25 cellular contexts compared by ENCODE assay signal in genomic region chr12:42706331-42706730, GRCh38.
DNase-seq lines count a peak whose midpoint lies in the region; ATAC-seq, FAIRE-seq and TF ChIP-seq lines count a peak whose summit lies in the region.
"Had no signal": no experiment of that assay in that cellular context is flagged by ENCODE, and none has a peak within 500 bp of the region (broad histone marks: within the 10 kb centered on the region; RNA-seq: fewer than 3 reads in every experiment).

No MANE protein-coding gene starts in this region.

- H3K4me1 Mint-ChIP-seq in HFFc6 (ENCODE audit: low read depth): no peaks in the 10 kb centered on the region
- H3K4me1 Mint-ChIP-seq: activated CD4-positive, alpha-beta T cell treated with anti-CD3 and anti-CD28 coated beads, Interleukin-2, amount 10 ng/mL, durations not matched to agents 24 days and 14 days; activated CD8-positive, alpha-beta memory T cell treated with anti-CD3 and anti-CD28 coated beads, Interleukin-2, amount 10 ng/mL, durations not matched to agents 7 days and 5 days; activated naive CD8-positive, alpha-beta T cell treated with anti-CD3 and anti-CD28 coated beads for 36 hours; activated T-helper 17 cell treated with anti-CD3 and anti-CD28 coated beads, Interleukin-2, amount 50 U/mL, for 72 hours; stimulated activated naive B cell treated with anti-CD40 and anti-IgM and Interleukin-4, amounts not matched to agents 10 μg/mL and 1 μg/mL and 100 μg/mL, for 72 hours had no signal

- peak overlapping the region; percentile 45 for H3K27ac ChIP-seq in RWPE2 (ENCODE audit: poor library complexity, severe bottlenecking)
- peak overlapping the region; percentile 26 for H3K27ac ChIP-seq in skeletal muscle tissue (ENCODE audit: low read depth, low read length)
- H3K27ac ChIP-seq in SK-N-SH (ENCODE audit: low read depth in 2 of 2, low read length in 1 of 2): no peak overlapping the region
- H3K27ac ChIP-seq: brain microvascular endothelial cell had no signal

- peaks cover 8% of the 10 kb centered on the region; the same call in 1 of the 2 replicates for H3K9me3 Mint-ChIP-seq in HFFc6
- H3K9me3 Mint-ChIP-seq: activated CD4-positive, alpha-beta T cell treated with anti-CD3 and anti-CD28 coated beads, Interleukin-2, amount 10 ng/mL, durations not matched to agents 24 days and 14 days; activated naive CD8-positive, alpha-beta T cell treated with anti-CD3 and anti-CD28 coated beads for 36 hours; CD8-positive, alpha-beta T cell had no signal

- TF ChIP-seq RAD21 in SK-N-SH (IDR thresholded peaks at IDR 0.05; ENCODE audit: low read length): no peak

- H3K27me3 Mint-ChIP-seq in HFFc6 (ENCODE audit: insufficient read depth): peaks cover 2% of the 10 kb centered on the region; the same call in 1 of the 2 replicates
- H3K27me3 Mint-ChIP-seq: activated CD4-positive, alpha-beta T cell treated with anti-CD3 and anti-CD28 coated beads, Interleukin-2, amount 10 ng/mL, durations not matched to agents 24 days and 14 days; activated naive CD8-positive, alpha-beta T cell treated with anti-CD3 and anti-CD28 coated beads for 36 hours; activated T-helper 17 cell treated with anti-CD3 and anti-CD28 coated beads, Interleukin-2, amount 50 U/mL, for 72 hours; stimulated activated naive B cell treated with anti-CD40 and anti-IgM and Interleukin-4, amounts not matched to agents 10 μg/mL and 1 μg/mL and 100 μg/mL, for 72 hours; type B pancreatic cell had no signal

- H3K9me2 ChIP-seq in SK-N-SH: no peaks in the 10 kb centered on the region

- no peak overlapping the region for H3K4me2 ChIP-seq in SK-N-SH

- H3K4me1 ChIP-seq in RWPE2 (ENCODE audit: insufficient read depth, poor library complexity, severe bottlenecking): peaks cover 18% of the 10 kb centered on the region
- H3K4me1 ChIP-seq in skeletal muscle tissue (ENCODE audit: control insufficient read depth in 3 of 3, insufficient read depth in 3 of 3, low read length in 3 of 3): peaks cover 8 to 16% (median 13%) of the 10 kb centered on the region in 3 donors
- peaks cover 0 to 5% of the 10 kb centered on the region in 2 experiments; a peak in 2 of 4 replicates for H3K4me1 ChIP-seq in SK-N-SH (ENCODE audit: control insufficient read depth in 1 of 2, insufficient read depth in 2 of 2, low read depth in 1 of 2, low read length in 1 of 2)
- H3K4me1 ChIP-seq: HAP-1 had no signal

- H3K27me3 ChIP-seq in RWPE2 (ENCODE audit: insufficient read depth, poor library complexity, severe bottlenecking) (no peaks in the 10 kb centered on the region), skeletal muscle tissue (ENCODE audit: control insufficient read depth in 3 of 3, insufficient read depth in 3 of 3, low read length in 3 of 3) (no peaks in the 10 kb centered on the region), SK-N-SH (ENCODE audit: insufficient read depth) (no peaks in the 10 kb centered on the region)
- H3K27me3 ChIP-seq: brain microvascular endothelial cell had no signal

- ATAC-seq in RWPE2 (ENCODE audit: low read depth): no peak
- ATAC-seq: activated CD8-positive, alpha-beta memory T cell treated with anti-CD3 and anti-CD28 coated beads, Interleukin-2, amount 10 ng/mL, durations not matched to agents 7 days and 5 days; activated T-helper 17 cell treated with anti-CD3 and anti-CD28 coated beads, Interleukin-2, amount 50 U/mL, for 72 hours; CD8-positive, alpha-beta T cell; stimulated activated naive B cell treated with anti-CD40 and anti-IgM and Interleukin-4, amounts not matched to agents 10 μg/mL and 1 μg/mL and 100 μg/mL, for 72 hours had no signal

- no peak overlapping the region for H3K4me3 Mint-ChIP-seq in HFFc6
- H3K4me3 Mint-ChIP-seq: activated CD4-positive, alpha-beta T cell treated with anti-CD3 and anti-CD28 coated beads, Interleukin-2, amount 10 ng/mL, durations not matched to agents 24 days and 14 days; activated CD8-positive, alpha-beta memory T cell treated with anti-CD3 and anti-CD28 coated beads, Interleukin-2, amount 10 ng/mL, durations not matched to agents 7 days and 5 days; activated naive CD8-positive, alpha-beta T cell treated with anti-CD3 and anti-CD28 coated beads for 36 hours; activated T-helper 17 cell treated with anti-CD3 and anti-CD28 coated beads, Interleukin-2, amount 50 U/mL, for 72 hours; CD8-positive, alpha-beta T cell; stimulated activated naive B cell treated with anti-CD40 and anti-IgM and Interleukin-4, amounts not matched to agents 10 μg/mL and 1 μg/mL and 100 μg/mL, for 72 hours; type B pancreatic cell had no signal

- no peaks in the 10 kb centered on the region for H4K20me1 ChIP-seq in SK-N-SH (ENCODE audit: insufficient read depth)

- H3F3A ChIP-seq in SK-N-SH (replicated peaks; ENCODE audit: insufficient read depth): no peaks in the 10 kb centered on the region

- H2AFZ ChIP-seq in SK-N-SH (ENCODE audit: low read depth): no peak overlapping the region

- TF ChIP-seq EP300 in SK-N-SH (IDR thresholded peaks at IDR 0.05; ENCODE audit: borderline replicate concordance in 1 of 2, low read depth in 1 of 2, low read length in 1 of 2): no peak

- H3K36me3 Mint-ChIP-seq in HFFc6 (ENCODE audit: low read depth): no peaks in the 10 kb centered on the region
- H3K36me3 Mint-ChIP-seq: activated CD8-positive, alpha-beta memory T cell treated with anti-CD3 and anti-CD28 coated beads, Interleukin-2, amount 10 ng/mL, durations not matched to agents 7 days and 5 days; activated naive CD8-positive, alpha-beta T cell treated with anti-CD3 and anti-CD28 coated beads for 36 hours; CD8-positive, alpha-beta T cell; stimulated activated naive B cell treated with anti-CD40 and anti-IgM and Interleukin-4, amounts not matched to agents 10 μg/mL and 1 μg/mL and 100 μg/mL, for 72 hours; type B pancreatic cell had no signal

- peak; percentile 35 for FAIRE-seq in endometrium (lab: Jason Lieb, UNC)
- FAIRE-seq: islet of Langerhans had no signal

- POLR2A ChIA-PET in SK-N-SH (lab: Yijun Ruan, JAX): no interaction called here

- H3K9me3 ChIP-seq in RWPE2 (ENCODE audit: severe bottlenecking): no peaks in the 10 kb centered on the region
- H3K9me3 ChIP-seq in skeletal muscle tissue (ENCODE audit: control insufficient read depth in 3 of 3, low read length in 3 of 3): no peaks in the 10 kb centered on the region
- no peaks in the 10 kb centered on the region for H3K9me3 ChIP-seq in SK-N-SH
- H3K9me3 ChIP-seq: HAP-1 had no signal

- no peaks in the 10 kb centered on the region for H3K79me2 ChIP-seq in SK-N-SH (ENCODE audit: insufficient read depth)

- H3K4me3 ChIP-seq in RWPE2 (ENCODE audit: severe bottlenecking) (no peak overlapping the region), skeletal muscle tissue (ENCODE audit: low read length in 3 of 3) (no peak overlapping the region), SK-N-SH (ENCODE audit: low read depth in 2 of 2, low read length in 1 of 2) (no peak overlapping the region)
- H3K4me3 ChIP-seq: HAP-1, lung had no signal

- no peak overlapping the region for H3K9ac ChIP-seq in skeletal muscle tissue (ENCODE audit: low read depth in 1 of 3, low read length in 3 of 3)
- no peak overlapping the region for H3K9ac ChIP-seq in SK-N-SH

- peak; percentile 18 for DNase-seq in HFFc6
- no peak for DNase-seq in RWPE2 (ENCODE audit: low spot score)
- no peak for DNase-seq in COLO668 (lab: John Stamatoyannopoulos, UW; ENCODE audit: unreplicated experiment)
- DNase-seq in OCI-M2 (lab: John Stamatoyannopoulos, UW; ENCODE audit: unreplicated experiment): no peak
- DNase-seq in SK-N-SH: no peak
- DNase-seq in SIG-M5 (lab: John Stamatoyannopoulos, UW): no peak
- DNase-seq: activated CD4-positive, alpha-beta T cell treated with anti-CD3 and anti-CD28 coated beads, Interleukin-2, amount 10 ng/mL, durations not matched to agents 24 days and 14 days; activated CD8-positive, alpha-beta memory T cell treated with anti-CD3 and anti-CD28 coated beads, Interleukin-2, amount 10 ng/mL, durations not matched to agents 7 days and 5 days; activated naive CD8-positive, alpha-beta T cell treated with anti-CD3 and anti-CD28 coated beads for 36 hours; CD8-positive, alpha-beta T cell; cortex of kidney; DMS79; KG1; NCI-H1092 treated with DMSO at 0.1 percent for 48 hours; NCI-H2029 treated with DMSO at 0.1 percent for 48 hours; stimulated activated CD4-positive, alpha-beta T cell treated with anti-CD3 and anti-CD28 coated beads, Interleukin-2, amount 100 ng/mL, for 24 hours; stimulated activated naive B cell treated with anti-CD40 and anti-IgM and Interleukin-4, amounts not matched to agents 10 μg/mL and 1 μg/mL and 100 μg/mL, for 72 hours had no signal

- no peak overlapping the region for H3K27ac Mint-ChIP-seq in HFFc6
- H3K27ac Mint-ChIP-seq: activated CD4-positive, alpha-beta T cell treated with anti-CD3 and anti-CD28 coated beads, Interleukin-2, amount 10 ng/mL, durations not matched to agents 24 days and 14 days; activated CD8-positive, alpha-beta memory T cell treated with anti-CD3 and anti-CD28 coated beads, Interleukin-2, amount 10 ng/mL, durations not matched to agents 7 days and 5 days; activated naive CD8-positive, alpha-beta T cell treated with anti-CD3 and anti-CD28 coated beads for 36 hours; activated T-helper 17 cell treated with anti-CD3 and anti-CD28 coated beads, Interleukin-2, amount 50 U/mL, for 72 hours; CD8-positive, alpha-beta T cell; stimulated activated naive B cell treated with anti-CD40 and anti-IgM and Interleukin-4, amounts not matched to agents 10 μg/mL and 1 μg/mL and 100 μg/mL, for 72 hours; type B pancreatic cell had no signal

- no peak for TF ChIP-seq CTCF in HFFc6 (IDR thresholded peaks at IDR 0.05)
- TF ChIP-seq CTCF in RWPE2 (IDR thresholded peaks at IDR 0.05; ENCODE audit: poor library complexity, severe bottlenecking): no peak
- TF ChIP-seq CTCF in SK-N-SH (IDR thresholded peaks at IDR 0.05): no peak

- H3K36me3 ChIP-seq in RWPE2 (ENCODE audit: low read depth): no peaks in the 10 kb centered on the region
- H3K36me3 ChIP-seq in skeletal muscle tissue (ENCODE audit: control insufficient read depth in 3 of 3, insufficient read depth in 3 of 3, low read length in 3 of 3): no peaks in the 10 kb centered on the region
- H3K36me3 ChIP-seq in SK-N-SH (replicated peaks in 1 of 2; ENCODE audit: control insufficient read depth in 1 of 2, insufficient read depth in 2 of 2, low read length in 1 of 2): no peaks in the 10 kb centered on the region
- H3K36me3 ChIP-seq: brain microvascular endothelial cell, HAP-1 had no signal

- 57% methylated on average over 1 of the region's 1 CpG for WGBS in SK-N-SH (ENCODE audit: low lambda C conversion rate)

- CTCF ChIA-PET in SK-N-SH (lab: Yijun Ruan, JAX): no interaction called here

TF ChIP-seq in SK-N-SH, 30 proteins besides CTCF, POLR2A, EP300 and RAD21 (continues in another document):
- TF ChIP-seq YY1 (IDR thresholded peaks at IDR 0.05; ENCODE audit: low read depth) (no peak), IRF3 (IDR thresholded peaks at IDR 0.05; ENCODE audit: low read depth, low read length) (no peak)

Comparison
In these comparisons a context has a peak if more than half of its experiments do, and no peak if none do; other contexts are left out.
1. H3K27ac ChIP-seq: peak in RWPE2 (single experiment) and skeletal muscle tissue (single experiment); none in SK-N-SH (0 of 2).